Comparison of ENCODE assay signal across 9 cellular contexts in the genomic region with DNA sequence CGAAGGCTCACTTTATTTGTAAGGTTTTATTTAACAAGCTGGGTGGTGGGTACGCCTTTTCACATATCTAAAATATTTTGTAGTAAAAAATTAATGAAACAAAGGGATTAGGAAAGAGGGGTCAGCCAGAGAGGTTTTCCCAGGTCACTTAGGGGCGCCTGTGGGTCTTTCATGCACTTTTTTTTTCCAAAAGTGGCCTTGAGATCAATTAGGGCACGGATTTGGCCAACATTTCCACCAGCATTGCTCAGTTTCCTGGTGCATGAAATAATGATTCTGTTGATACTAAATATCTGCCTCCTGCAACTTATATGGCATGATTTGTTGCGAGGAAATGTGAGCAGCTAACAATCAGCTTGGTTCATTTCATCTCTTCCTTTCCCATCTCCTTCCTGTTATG.
"Had no signal": no experiment of that assay in that cellular context is flagged by ENCODE, and none has a peak within 500 bp of the region (broad histone marks: within the 10 kb centered on the region; RNA-seq: fewer than 3 reads in every experiment).

No MANE protein-coding gene starts in this region.

- H3K9ac ChIP-seq: GM23248 had no signal

- ATAC-seq: HCT116, K562 had no signal

- H3K27ac ChIP-seq: GM23248, HL-60 had no signal

- H3K4me3 ChIP-seq: GM23248, HAP-1, K562 had no signal

- H3K4me1 ChIP-seq: HAP-1 had no signal

- DNase-seq: GM23248, GOT3, H7, HFFc6, IMR-90 had no signal

- H3K36me3 ChIP-seq: HAP-1 had no signal

- H3K9me3 ChIP-seq: HAP-1 had no signal
